Comparison of ENCODE assay signal across 10 cellular contexts in genomic region chr21:45407629-45408247, GRCh38. TPM values are rescaled to one million over a fixed set of nuclear protein-coding genes. Genes with fewer than 3 reads are reported as not detected.
A peak's percentile ranks its signal among the peaks of the same experiment; 100 is the strongest.
DNase-seq lines count a peak whose midpoint lies in the region; ATAC-seq and TF ChIP-seq lines count a peak whose summit lies in the region.
"Had no signal": no experiment of that assay in that cellular context is flagged by ENCODE, and none has a peak within 500 bp of the region (broad histone marks: within the 10 kb centered on the region; RNA-seq: fewer than 3 reads in every experiment).

No MANE protein-coding gene starts in this region.

- H2AK9ac ChIP-seq in IMR-90 (replicated peaks; ENCODE audit: low read depth, low read length, poor library complexity) = no peak overlapping the region

- H3K27ac ChIP-seq in IMR-90 (ENCODE audit: insufficient read depth, low read length) = no peak overlapping the region
- peak overlapping the region; percentile 43 for H3K27ac ChIP-seq in iPS-20b (ENCODE audit: low read length)
- no peak overlapping the region for H3K27ac ChIP-seq in smooth muscle cell (ENCODE audit: low read depth)
- H3K27ac ChIP-seq: GM23248 had no signal

- no peak overlapping the region for H4K5ac ChIP-seq in IMR-90 (ENCODE audit: low read depth, low read length)

- no peak for TF ChIP-seq RAD21 in IMR-90 (IDR thresholded peaks at IDR 0.05; ENCODE audit: low read length)

- H3K4me1 ChIP-seq in IMR-90 (ENCODE audit: control insufficient read depth, insufficient read depth, low read length) (peaks cover 25% of the 10 kb centered on the region), iPS-20b (ENCODE audit: insufficient read depth, low read length) (peaks cover 36% of the 10 kb centered on the region), smooth muscle cell (ENCODE audit: low read depth) (peaks cover 61% of the 10 kb centered on the region)

- no TSS peak for BruUV-seq in IMR-90 (replicated peaks; lab: Mats Ljungman, UMichigan)

- peaks cover 66% of the 10 kb centered on the region for H3K4me1 Mint-ChIP-seq in brain

- H3K9ac ChIP-seq in IMR-90 (ENCODE audit: low read depth, low read length) (no peak overlapping the region), iPS-20b (ENCODE audit: low read depth, low read length) (peak overlapping the region; percentile 34; the same call in 1 of the 2 replicates), smooth muscle cell (ENCODE audit: low read depth) (no peak overlapping the region)
- H3K9ac ChIP-seq: GM23248 had no signal

- H3K56ac ChIP-seq in IMR-90 (ENCODE audit: extremely low read depth, insufficient read depth, low read length) = no peak overlapping the region

- in situ Hi-C loops in IMR-90 (cut with MboI; ENCODE audit: low sequenced_read_pairs) = no loop called here

- peaks cover 21% of the 10 kb centered on the region for H3K27me3 Mint-ChIP-seq in brain

- H3K79me1 ChIP-seq in IMR-90 (ENCODE audit: low read depth in 1 of 2, low read length in 2 of 2) = peaks cover 23 to 60% of the 10 kb centered on the region in 2 experiments

- peak overlapping the region; percentile 48; the same call in 1 of the 2 replicates for H3K4ac ChIP-seq in IMR-90 (ENCODE audit: low read depth, low read length)

- peaks cover 0 to 12% (median 0%) of the 10 kb centered on the region in 5 experiments for H3K9me3 Mint-ChIP-seq in brain

- H3K4me2 ChIP-seq in IMR-90 (ENCODE audit: low read depth, low read length) = peak overlapping the region; percentile 24; the same call in 1 of the 2 replicates
- peak overlapping the region; percentile 94 for H3K4me2 ChIP-seq in smooth muscle cell

- H2BK5ac ChIP-seq in IMR-90 (ENCODE audit: low read depth, low read length, poor library complexity, severe bottlenecking) = no peak overlapping the region

- H4K20me1 ChIP-seq in IMR-90 (ENCODE audit: insufficient read depth, low read length) = peaks cover 67% of the 10 kb centered on the region
- peaks cover 70% of the 10 kb centered on the region for H4K20me1 ChIP-seq in smooth muscle cell (ENCODE audit: low read depth)

- intact Hi-C loops in IMR-90 (cut with micrococcal nuclease) = no loop called here

- H2AFZ ChIP-seq in IMR-90 (replicated peaks; ENCODE audit: low read length, poor library complexity) = no peak overlapping the region
- no peak overlapping the region for H2AFZ ChIP-seq in smooth muscle cell (ENCODE audit: low read depth)
- H2AFZ ChIP-seq: GM23248 had no signal

- peaks cover 30% of the 10 kb centered on the region for H3F3A ChIP-seq in smooth muscle cell (ENCODE audit: low read depth)

- ATAC-seq in IMR-90 (ENCODE audit: low read depth) (no peak), GM18498 (IDR thresholded peaks at IDR 0.05; ENCODE audit: unreplicated experiment) (no peak)

- peak overlapping the region in 4 of 5 experiments; percentile 57 to 84 (median 78) for H3K4me3 Mint-ChIP-seq in brain

- peak overlapping the region; percentile 59; the same call in 1 of the 2 replicates for H3K23ac ChIP-seq in IMR-90 (ENCODE audit: low read depth, low read length)

- H2BK20ac ChIP-seq in IMR-90 (ENCODE audit: low read depth, low read length) = no peak overlapping the region

- peaks cover 69% of the 10 kb centered on the region for H3K79me2 ChIP-seq in smooth muscle cell (ENCODE audit: low read depth)

- H3K36me3 Mint-ChIP-seq in brain = no peaks in the 10 kb centered on the region

- CTCF ChIA-PET in IMR-90 (lab: Yijun Ruan, JAX) = interaction anchor here (1.0 kb wide), 1 partner anchor 99 kb away, joined by 3 read pairs; no protein-coding TSS in a partner anchor

- peak overlapping the region; percentile 48; the same call in 1 of the 2 replicates for H2AK5ac ChIP-seq in IMR-90 (ENCODE audit: low read depth, low read length)

- H3K9me1 ChIP-seq in IMR-90 (ENCODE audit: insufficient read depth, low read length) = peaks cover 13% of the 10 kb centered on the region

- no peak for TF ChIP-seq POLR2A in IMR-90 (IDR thresholded peaks at IDR 0.05; ENCODE audit: low read depth, low read length)

- peak overlapping the region; percentile 9 for H3K14ac ChIP-seq in IMR-90 (replicated peaks; ENCODE audit: low read depth, low read length)

- dilution Hi-C loops in IMR-90 (cut with HindIII; ENCODE audit: low sequenced_read_pairs, unreplicated experiment) = no loop called here

- H2BK15ac ChIP-seq in IMR-90 (ENCODE audit: low read depth, low read length) = no peak overlapping the region

- H4K91ac ChIP-seq in IMR-90 (ENCODE audit: insufficient read depth, low read depth, low read length) = no peak overlapping the region

- H3K27me3 ChIP-seq in IMR-90 (ENCODE audit: control insufficient read depth, insufficient read depth, low read length) (no peaks in the 10 kb centered on the region), iPS-20b (ENCODE audit: insufficient read depth, low read length) (peaks cover 16% of the 10 kb centered on the region), smooth muscle cell (ENCODE audit: low read depth) (no peaks in the 10 kb centered on the region)

- no CpG with 5 or more reads among the region's 10 CpGs for WGBS in IMR-90 (ENCODE audit: extremely low coverage in 2 of 2, insufficient read length in 1 of 2), 2 experiments
- WGBS in smooth muscle cell (ENCODE audit: low lambda C conversion rate) = 64% methylated on average over 10 of the region's 10 CpGs

- no peak for TF ChIP-seq CTCF in IMR-90 (conservative IDR thresholded peaks at IDR 0.05; ENCODE audit: low read depth, low read length)
- TF ChIP-seq CTCF in brain (conservative IDR thresholded peaks at IDR 0.05) = no peak
- TF ChIP-seq CTCF in smooth muscle cell (IDR thresholded peaks at IDR 0.05; ENCODE audit: borderline replicate concordance, insufficient read depth, poor library complexity, severe bottlenecking) = peak; percentile 6

- H2BK120ac ChIP-seq in IMR-90 (ENCODE audit: low read depth, low read length) = no peak overlapping the region

- H3K9me3 ChIP-seq in IMR-90 (ENCODE audit: control insufficient read depth, insufficient read depth, low read length) (no peaks in the 10 kb centered on the region), iPS-20b (ENCODE audit: insufficient read depth, low read depth, low read length) (no peaks in the 10 kb centered on the region), smooth muscle cell (replicated peaks; ENCODE audit: low read depth) (no peaks in the 10 kb centered on the region)

- H4K8ac ChIP-seq in IMR-90 (ENCODE audit: low read depth in 2 of 2, low read length in 2 of 2) = no peak overlapping the region

- H3K36me3 ChIP-seq in IMR-90 (ENCODE audit: control insufficient read depth, insufficient read depth, low read length) = peaks cover 2% of the 10 kb centered on the region
- H3K36me3 ChIP-seq in iPS-20b (ENCODE audit: insufficient read depth, low read depth, low read length) = 0 out of 2 replicates have a peak, but pooled peaks cover 7% of the 10 kb centered on the region
- no peaks in the 10 kb centered on the region for H3K36me3 ChIP-seq in smooth muscle cell (ENCODE audit: low read depth)

- POLR2A ChIA-PET in IMR-90 (lab: Charles Lee; ENCODE audit: unreplicated experiment) = interaction anchor here (0.5 kb wide), 1 partner anchor 120 kb away, joined by 3 read pairs; the partner anchor contains the start of gene POFUT2

- no peak for DNase-seq in IMR-90
- no peak for DNase-seq in smooth muscle cell (lab: John Stamatoyannopoulos, UW; ENCODE audit: unreplicated experiment)
- DNase-seq in GDM1 (lab: John Stamatoyannopoulos, UW) = no peak
- no peak for DNase-seq in anterior cingulate cortex (lab: John Stamatoyannopoulos, UW)
- DNase-seq: activated T-cell treated with anti-CD3 and anti-CD28 coated beads for 4 hours, NCI-H446 treated with DMSO at 0.1 percent for 48 hours had no signal

- peak overlapping the region in 2 of 5 experiments; percentile 49 to 53 for H3K27ac Mint-ChIP-seq in brain

- H3K4me3 ChIP-seq in IMR-90 (ENCODE audit: insufficient read depth, low read depth, low read length) = no peak overlapping the region
- peak overlapping the region; percentile 72 for H3K4me3 ChIP-seq in iPS-20b (ENCODE audit: low read length)
- no peak overlapping the region for H3K4me3 ChIP-seq in smooth muscle cell
- H3K4me3 ChIP-seq: GM23248 had no signal

- no peak overlapping the region for H3K18ac ChIP-seq in IMR-90 (ENCODE audit: low read depth, low read length)

TF ChIP-seq in IMR-90, 13 proteins besides CTCF, POLR2A, EP300 and RAD21:
- TF ChIP-seq SMC3 (IDR thresholded peaks at IDR 0.05; ENCODE audit: low read depth, low read length) = no peak
- no peak for TF ChIP-seq USF2 (IDR thresholded peaks at IDR 0.05; ENCODE audit: low read depth, low read length)
- no peak for TF ChIP-seq RCOR1 (IDR thresholded peaks at IDR 0.05; ENCODE audit: insufficient replicate concordance, low read length)

RNA-seq across cellular contexts. Expression of gene COL18A1, which starts 2.8 kb away (rescaled TPM):
- total RNA-seq in IMR-90 (2012; rRNA removed) = 4.3 and 6.7 TPM in 2 replicates
- 46.7 and 52.6 TPM in 2 replicates for polyA plus RNA-seq in IMR-90 (2012; rRNA removed)
- polyA plus RNA-seq in IMR-90 (2012; cell fraction: cytosol; rRNA removed) = 66.0 and 124 TPM in 2 replicates
- polyA plus RNA-seq in IMR-90 (2012; cell fraction: nucleus; rRNA removed; ENCODE audit: low replicate concordance) = 136 and 394 TPM in 2 replicates
- polyA plus RNA-seq in brain (ENCODE audit: insufficient read depth, low read depth, low replicate concordance) = 31.5 TPM
- 192 and 240 TPM in 2 replicates for total RNA-seq in smooth muscle cell
- 362 and 485 TPM in 2 replicates for polyA plus RNA-seq in smooth muscle cell
